Comparison of ENCODE assay signal across 12 cellular contexts in genomic region chr9:130662927-130663257, GRCh38. TPM values are rescaled to one million over a fixed set of nuclear protein-coding genes. Genes with fewer than 3 reads are reported as not detected.
DNase-seq lines count a peak whose midpoint lies in the region; ATAC-seq and TF ChIP-seq lines count a peak whose summit lies in the region.
"Had no signal": no experiment of that assay in that cellular context is flagged by ENCODE, and none has a peak within 500 bp of the region (broad histone marks: within the 10 kb centered on the region; RNA-seq: fewer than 3 reads in every experiment).

No MANE protein-coding gene starts in this region.

- H3K36me3 ChIP-seq in IMR-90 (ENCODE audit: control insufficient read depth, insufficient read depth, low read length) (no peaks in the 10 kb centered on the region), neuron (ENCODE audit: insufficient read depth, low read length) (no peaks in the 10 kb centered on the region)

- no peak overlapping the region for H3K4me3 ChIP-seq in IMR-90 (ENCODE audit: insufficient read depth, low read depth, low read length)
- H3K4me3 ChIP-seq in coronary artery = peak overlapping the region; percentile 34
- H3K4me3 ChIP-seq in neuron (ENCODE audit: low read length) = peak overlapping the region; percentile 56

- H2AK5ac ChIP-seq in IMR-90 (ENCODE audit: low read depth, low read length) = no peak overlapping the region

- H3K9ac ChIP-seq in IMR-90 (ENCODE audit: low read depth, low read length) = no peak overlapping the region

- no peak for ATAC-seq in IMR-90 (ENCODE audit: low read depth)
- no peak for ATAC-seq in HG03457 (IDR thresholded peaks at IDR 0.05; ENCODE audit: unreplicated experiment)

- dilution Hi-C loops in IMR-90 (cut with HindIII; ENCODE audit: low sequenced_read_pairs, unreplicated experiment) = no loop called here

- no TSS peak for BruUV-seq in IMR-90 (replicated peaks; lab: Mats Ljungman, UMichigan)

- H2BK15ac ChIP-seq in IMR-90 (ENCODE audit: low read depth, low read length) = no peak overlapping the region

- H2BK120ac ChIP-seq in IMR-90 (ENCODE audit: low read depth, low read length) = no peak overlapping the region

- DNase-seq in DMS 273 (lab: John Stamatoyannopoulos, UW; ENCODE audit: unreplicated experiment) (peak; percentile 54), DMS 273 treated with DMSO at 0.1 percent for 48 hours (lab: John Stamatoyannopoulos, UW) (no peak), IMR-90 (no peak), coronary artery (ENCODE audit: low spot score) (no peak), HUDEP-2 (lab: John Stamatoyannopoulos, UW; ENCODE audit: unreplicated experiment in 76 of 76) (no peak), islet precursor cell (no peak)

- no peak overlapping the region for H3K23ac ChIP-seq in IMR-90 (ENCODE audit: low read depth, low read length)

- H3K9me3 ChIP-seq in IMR-90 (ENCODE audit: control insufficient read depth, insufficient read depth, low read length) = peaks cover 5% of the 10 kb centered on the region; the same call in 1 of the 2 replicates
- H3K9me3 ChIP-seq in neuron (ENCODE audit: low read length) = peaks cover 3% of the 10 kb centered on the region

- no peaks in the 10 kb centered on the region for H3K9me1 ChIP-seq in IMR-90 (ENCODE audit: insufficient read depth, low read length)

- H4K20me1 ChIP-seq in IMR-90 (ENCODE audit: insufficient read depth, low read length) = peaks cover 6% of the 10 kb centered on the region; the same call in 1 of the 2 replicates

- no peak overlapping the region for H3K18ac ChIP-seq in IMR-90 (ENCODE audit: low read depth, low read length)

- H3K14ac ChIP-seq in IMR-90 (replicated peaks; ENCODE audit: low read depth, low read length) = no peak overlapping the region

- TF ChIP-seq RAD21 in IMR-90 (IDR thresholded peaks at IDR 0.05; ENCODE audit: low read length) = no peak

- H2AK9ac ChIP-seq in IMR-90 (replicated peaks; ENCODE audit: low read depth, low read length, poor library complexity) = no peak overlapping the region

- POLR2A ChIA-PET in IMR-90 (lab: Charles Lee; ENCODE audit: unreplicated experiment) = no interaction called here

- CTCF ChIA-PET in IMR-90 (lab: Yijun Ruan, JAX) = no interaction called here

- intact Hi-C loops in IMR-90 (cut with micrococcal nuclease) = no loop called here

- H2BK5ac ChIP-seq in IMR-90 (ENCODE audit: low read depth, low read length, poor library complexity, severe bottlenecking) = no peak overlapping the region

- H2AFZ ChIP-seq in IMR-90 (replicated peaks; ENCODE audit: low read length, poor library complexity) = peak overlapping the region; percentile 44
- no peak overlapping the region for H2AFZ ChIP-seq in neuron (ENCODE audit: low read depth, low read length)

- H4K5ac ChIP-seq in IMR-90 (ENCODE audit: low read depth, low read length) = no peak overlapping the region

- no peaks in the 10 kb centered on the region for H3K79me1 ChIP-seq in IMR-90 (ENCODE audit: low read depth in 1 of 2, low read length in 2 of 2)

- H3K27ac ChIP-seq in IMR-90 (ENCODE audit: insufficient read depth, low read length) (no peak overlapping the region), coronary artery (no peak overlapping the region)
- H3K27ac ChIP-seq: 22Rv1, epithelial cell of prostate, SK-N-MC had no signal

- H3K4me2 ChIP-seq in IMR-90 (ENCODE audit: low read depth, low read length) = no peak overlapping the region

- H3K56ac ChIP-seq in IMR-90 (ENCODE audit: extremely low read depth, insufficient read depth, low read length) = no peak overlapping the region

- no peak for TF ChIP-seq POLR2A in IMR-90 (IDR thresholded peaks at IDR 0.05; ENCODE audit: low read depth, low read length)

- TF ChIP-seq CTCF in IMR-90 (conservative IDR thresholded peaks at IDR 0.05; ENCODE audit: low read depth, low read length) = no peak
- TF ChIP-seq CTCF in coronary artery (IDR thresholded peaks at IDR 0.05) = no peak

- H3K4me1 ChIP-seq in IMR-90 (ENCODE audit: control insufficient read depth, insufficient read depth, low read length) (no peaks in the 10 kb centered on the region; the same call in 1 of the 2 replicates), neuron (ENCODE audit: insufficient read depth, low read length) (peaks cover 42% of the 10 kb centered on the region)

- H4K8ac ChIP-seq in IMR-90 (ENCODE audit: low read depth in 2 of 2, low read length in 2 of 2) = no peak overlapping the region

- in situ Hi-C loops in IMR-90 (cut with MboI; ENCODE audit: low sequenced_read_pairs) = loop anchor here (25.0 kb wide), 1 partner anchor 551 kb away; no protein-coding TSS in a partner anchor

- H3K4ac ChIP-seq in IMR-90 (ENCODE audit: low read depth, low read length) = no peak overlapping the region

- H3K27me3 ChIP-seq in IMR-90 (ENCODE audit: control insufficient read depth, insufficient read depth, low read length) (peaks cover 98% of the 10 kb centered on the region), neuron (ENCODE audit: insufficient read depth, low read length) (peaks cover 83% of the 10 kb centered on the region)

- whole genome bisulfite sequencing in IMR-90 (ENCODE audit: extremely low coverage in 2 of 2, insufficient read length in 1 of 2), 2 experiments = 8% methylated on average over 9 of the region's 16 CpGs; no CpG with 5 or more reads in 1 of the 2 experiments

- H2BK20ac ChIP-seq in IMR-90 (ENCODE audit: low read depth, low read length) = no peak overlapping the region

- H4K91ac ChIP-seq in IMR-90 (ENCODE audit: insufficient read depth, low read depth, low read length) = no peak overlapping the region

TF ChIP-seq in IMR-90, 13 proteins besides CTCF, POLR2A, EP300 and RAD21:
- TF ChIP-seq RCOR1 (IDR thresholded peaks at IDR 0.05; ENCODE audit: insufficient replicate concordance, low read length) (no peak), MAFK (IDR thresholded peaks at IDR 0.05; ENCODE audit: low read depth, low read length) (no peak), NFE2L2 (IDR thresholded peaks at IDR 0.05; ENCODE audit: low read depth, low read length) (no peak), ELK1 (IDR thresholded peaks at IDR 0.05; ENCODE audit: borderline replicate concordance, low read depth, low read length) (no peak), CEBPB (IDR thresholded peaks at IDR 0.05; ENCODE audit: low read depth, low read length) (no peak), MAZ (IDR thresholded peaks at IDR 0.05; ENCODE audit: borderline replicate concordance, low read depth, low read length) (no peak), USF2 (IDR thresholded peaks at IDR 0.05; ENCODE audit: low read depth, low read length) (no peak), RFX5 (IDR thresholded peaks at IDR 0.05; ENCODE audit: low read depth, low read length) (no peak), FOS (IDR thresholded peaks at IDR 0.05; ENCODE audit: low read depth, low read length) (no peak), BHLHE40 (IDR thresholded peaks at IDR 0.05; ENCODE audit: low read depth, low read length) (no peak), MXI1 (IDR thresholded peaks at IDR 0.05; ENCODE audit: borderline replicate concordance, low read depth, low read length) (no peak), CHD1 (IDR thresholded peaks at IDR 0.05; ENCODE audit: low read depth, low read length) (no peak), SMC3 (IDR thresholded peaks at IDR 0.05; ENCODE audit: low read depth, low read length) (no peak)

RNA-seq across cellular contexts. Expression of gene PRDM12, which starts 1.5 kb away (rescaled TPM):
- total RNA-seq in IMR-90 (2012; rRNA removed) = not detected in 2 replicates
- not detected in 2 replicates for polyA plus RNA-seq in IMR-90 (2012; rRNA removed)
- polyA plus RNA-seq in IMR-90 (2012; cell fraction: cytosol; rRNA removed) = 0.01 and 0.04 TPM in 2 replicates
- 0.02 TPM in 2 replicates for polyA plus RNA-seq in IMR-90 (2012; cell fraction: nucleus; rRNA removed; ENCODE audit: low replicate concordance)
- total RNA-seq: Daoy had no signal

RNA-seq across cellular contexts. Expression of gene EXOSC2, which starts 30.7 kb away (rescaled TPM):
- total RNA-seq in IMR-90 (2012; rRNA removed) = 47.5 and 48.6 TPM in 2 replicates
- polyA plus RNA-seq in IMR-90 (2012; rRNA removed) = 24.7 and 27.0 TPM in 2 replicates
- 8.7 and 18.7 TPM in 2 replicates for polyA plus RNA-seq in IMR-90 (2012; cell fraction: cytosol; rRNA removed)
- polyA plus RNA-seq in IMR-90 (2012; cell fraction: nucleus; rRNA removed; ENCODE audit: low replicate concordance) = 19.3 and 46.1 TPM in 2 replicates
